Comparison of ENCODE assay signal across 2 cellular contexts in the genomic region with DNA sequence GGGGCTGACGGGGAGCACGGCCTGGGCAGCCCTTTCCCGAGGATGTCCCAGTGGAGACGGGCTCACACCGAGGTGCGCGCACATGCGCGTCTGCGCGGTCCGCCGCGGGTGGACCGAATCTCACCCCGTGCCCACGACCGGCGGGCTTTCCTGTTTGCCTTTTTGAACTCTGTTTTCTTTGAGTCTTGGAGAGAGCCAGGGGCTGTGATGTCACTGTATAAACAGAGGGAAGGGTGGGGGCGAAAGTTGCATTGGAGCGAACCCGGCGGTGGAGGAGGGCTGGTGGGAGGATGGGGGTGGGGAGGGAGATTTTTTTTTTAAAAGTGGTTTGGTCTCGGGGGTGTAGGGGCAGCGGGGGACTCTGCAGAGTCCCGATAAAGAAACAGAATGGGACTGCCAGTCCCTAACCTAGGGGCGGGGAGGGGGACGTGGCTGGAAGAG.
TF ChIP-seq lines count a peak whose summit lies in the region.

No MANE protein-coding gene starts in this region.

TF ChIP-seq in HCT116, 20 proteins besides CTCF, POLR2A, EP300 and RAD21 (continued from another document):
- TF ChIP-seq, protein P1, sequence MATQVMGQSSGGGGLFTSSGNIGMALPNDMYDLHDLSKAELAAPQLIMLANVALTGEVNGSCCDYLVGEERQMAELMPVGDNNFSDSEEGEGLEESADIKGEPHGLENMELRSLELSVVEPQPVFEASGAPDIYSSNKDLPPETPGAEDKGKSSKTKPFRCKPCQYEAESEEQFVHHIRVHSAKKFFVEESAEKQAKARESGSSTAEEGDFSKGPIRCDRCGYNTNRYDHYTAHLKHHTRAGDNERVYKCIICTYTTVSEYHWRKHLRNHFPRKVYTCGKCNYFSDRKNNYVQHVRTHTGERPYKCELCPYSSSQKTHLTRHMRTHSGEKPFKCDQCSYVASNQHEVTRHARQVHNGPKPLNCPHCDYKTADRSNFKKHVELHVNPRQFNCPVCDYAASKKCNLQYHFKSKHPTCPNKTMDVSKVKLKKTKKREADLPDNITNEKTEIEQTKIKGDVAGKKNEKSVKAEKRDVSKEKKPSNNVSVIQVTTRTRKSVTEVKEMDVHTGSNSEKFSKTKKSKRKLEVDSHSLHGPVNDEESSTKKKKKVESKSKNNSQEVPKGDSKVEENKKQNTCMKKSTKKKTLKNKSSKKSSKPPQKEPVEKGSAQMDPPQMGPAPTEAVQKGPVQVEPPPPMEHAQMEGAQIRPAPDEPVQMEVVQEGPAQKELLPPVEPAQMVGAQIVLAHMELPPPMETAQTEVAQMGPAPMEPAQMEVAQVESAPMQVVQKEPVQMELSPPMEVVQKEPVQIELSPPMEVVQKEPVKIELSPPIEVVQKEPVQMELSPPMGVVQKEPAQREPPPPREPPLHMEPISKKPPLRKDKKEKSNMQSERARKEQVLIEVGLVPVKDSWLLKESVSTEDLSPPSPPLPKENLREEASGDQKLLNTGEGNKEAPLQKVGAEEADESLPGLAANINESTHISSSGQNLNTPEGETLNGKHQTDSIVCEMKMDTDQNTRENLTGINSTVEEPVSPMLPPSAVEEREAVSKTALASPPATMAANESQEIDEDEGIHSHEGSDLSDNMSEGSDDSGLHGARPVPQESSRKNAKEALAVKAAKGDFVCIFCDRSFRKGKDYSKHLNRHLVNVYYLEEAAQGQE (IDR thresholded peaks at IDR 0.05; ENCODE audit: low read depth): no peak
- no peak for TF ChIP-seq EZH2 (IDR thresholded peaks at IDR 0.05)
- TF ChIP-seq, protein P2, sequence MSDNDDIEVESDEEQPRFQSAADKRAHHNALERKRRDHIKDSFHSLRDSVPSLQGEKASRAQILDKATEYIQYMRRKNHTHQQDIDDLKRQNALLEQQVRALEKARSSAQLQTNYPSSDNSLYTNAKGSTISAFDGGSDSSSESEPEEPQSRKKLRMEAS (IDR thresholded peaks at IDR 0.05): no peak
- no peak for TF ChIP-seq EZH2phosphoT487 (IDR thresholded peaks at IDR 0.05; ENCODE audit: borderline replicate concordance)
- TF ChIP-seq EGR1 (IDR thresholded peaks at IDR 0.05; ENCODE audit: low read depth): no peak
- no peak for TF ChIP-seq ZNF274 (IDR thresholded peaks at IDR 0.05; ENCODE audit: low read depth, low read length)
TF ChIP-seq in HCT116: peak in this region for 0.

TF ChIP-seq in K562, 482 proteins besides CTCF, POLR2A, EP300 and RAD21 (continues in another document):
- TF ChIP-seq, protein P3, sequence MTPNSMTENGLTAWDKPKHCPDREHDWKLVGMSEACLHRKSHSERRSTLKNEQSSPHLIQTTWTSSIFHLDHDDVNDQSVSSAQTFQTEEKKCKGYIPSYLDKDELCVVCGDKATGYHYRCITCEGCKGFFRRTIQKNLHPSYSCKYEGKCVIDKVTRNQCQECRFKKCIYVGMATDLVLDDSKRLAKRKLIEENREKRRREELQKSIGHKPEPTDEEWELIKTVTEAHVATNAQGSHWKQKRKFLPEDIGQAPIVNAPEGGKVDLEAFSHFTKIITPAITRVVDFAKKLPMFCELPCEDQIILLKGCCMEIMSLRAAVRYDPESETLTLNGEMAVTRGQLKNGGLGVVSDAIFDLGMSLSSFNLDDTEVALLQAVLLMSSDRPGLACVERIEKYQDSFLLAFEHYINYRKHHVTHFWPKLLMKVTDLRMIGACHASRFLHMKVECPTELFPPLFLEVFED (CRISPR knock-in tag; conservative IDR thresholded peaks at IDR 0.05): no peak
- TF ChIP-seq ZNF263 (CRISPR knock-in tag; IDR thresholded peaks at IDR 0.05; ENCODE audit: borderline replicate concordance) (peak; percentile 50; the same call in 1 of the 2 replicates), NEUROD1 (IDR thresholded peaks at IDR 0.05; ENCODE audit: borderline replicate concordance, low read depth, low read length, partially characterized antibody) (peak; percentile 53), SAFB (IDR thresholded peaks at IDR 0.05; ENCODE audit: borderline replicate concordance, low read depth, low read length) (peak; percentile 83; the same call in 1 of the 2 replicates), CBFA2T3 (IDR thresholded peaks at IDR 0.05) (peak; percentile 62), NFIX (CRISPR knock-in tag; IDR thresholded peaks at IDR 0.05; ENCODE audit: low read depth) (no peak), FOXJ2 (tag; IDR thresholded peaks at IDR 0.05) (peak; percentile 51; the same call in 1 of the 2 replicates), CREB1 (IDR thresholded peaks at IDR 0.05) (peak; percentile 46), CREB1 (CRISPR knock-in tag; IDR thresholded peaks at IDR 0.05) (no peak), FOXA3 (CRISPR knock-in tag; conservative IDR thresholded peaks at IDR 0.05 in 1 of 2, IDR thresholded peaks at IDR 0.05 in 1 of 2) (peak; percentile 32 to 79; a peak in 3 of 4 replicates), SMARCB1 (IDR thresholded peaks at IDR 0.05; ENCODE audit: insufficient read length, low read depth) (no peak), ZNF354B (CRISPR knock-in tag; IDR thresholded peaks at IDR 0.05) (no peak), ZNF3 (CRISPR knock-in tag; IDR thresholded peaks at IDR 0.05) (no peak), NR2C1 (IDR thresholded peaks at IDR 0.05) (no peak), NR2C1 (tag; IDR thresholded peaks at IDR 0.05) (no peak), MYNN (IDR thresholded peaks at IDR 0.05) (no peak), MYNN (CRISPR knock-in tag; IDR thresholded peaks at IDR 0.05) (no peak), ZNF384 (IDR thresholded peaks at IDR 0.05; ENCODE audit: low read depth, low read length) (peak; percentile 85), JUND (IDR thresholded peaks at IDR 0.05; ENCODE audit: borderline replicate concordance, low read depth, low read length) (peak; percentile 74; the same call in 1 of the 2 replicates), JUND (tag; IDR thresholded peaks at IDR 0.05; ENCODE audit: borderline replicate concordance, low read depth, low read length) (no peak; the same call in 2 of the 3 replicates), POLR2AphosphoS5 (IDR thresholded peaks at IDR 0.05; ENCODE audit: control insufficient read depth, insufficient read depth, low read depth, low read length) (peak; percentile 18; the same call in 1 of the 2 replicates), TCF7 (IDR thresholded peaks at IDR 0.05; ENCODE audit: borderline replicate concordance) (no peak), NRF1 (conservative IDR thresholded peaks at IDR 0.05 in 1 of 2, IDR thresholded peaks at IDR 0.05 in 1 of 2) (peak; percentile 87), ZNF311 (CRISPR knock-in tag; IDR thresholded peaks at IDR 0.05) (no peak), JUN (IDR thresholded peaks at IDR 0.05; ENCODE audit: borderline replicate concordance, low read depth, low read length) (0 out of 2 replicates have a peak, but pooled peaks have one; percentile 40), JUN (CRISPR knock-in tag; IDR thresholded peaks at IDR 0.05; ENCODE audit: borderline replicate concordance) (no peak), TARDBP (IDR thresholded peaks at IDR 0.05) (no peak), RAD51 (IDR thresholded peaks at IDR 0.05; ENCODE audit: borderline replicate concordance, low read depth) (no peak), EGR1 (conservative IDR thresholded peaks at IDR 0.05) (peak; percentile 95), ZNF507 (tag; conservative IDR thresholded peaks at IDR 0.05) (no peak), TFAM (CRISPR knock-in tag; conservative IDR thresholded peaks at IDR 0.05) (no peak), EWSR1 (IDR thresholded peaks at IDR 0.05; ENCODE audit: borderline replicate concordance, low read depth, partially characterized antibody) (no peak)
- TF ChIP-seq, protein P4, sequence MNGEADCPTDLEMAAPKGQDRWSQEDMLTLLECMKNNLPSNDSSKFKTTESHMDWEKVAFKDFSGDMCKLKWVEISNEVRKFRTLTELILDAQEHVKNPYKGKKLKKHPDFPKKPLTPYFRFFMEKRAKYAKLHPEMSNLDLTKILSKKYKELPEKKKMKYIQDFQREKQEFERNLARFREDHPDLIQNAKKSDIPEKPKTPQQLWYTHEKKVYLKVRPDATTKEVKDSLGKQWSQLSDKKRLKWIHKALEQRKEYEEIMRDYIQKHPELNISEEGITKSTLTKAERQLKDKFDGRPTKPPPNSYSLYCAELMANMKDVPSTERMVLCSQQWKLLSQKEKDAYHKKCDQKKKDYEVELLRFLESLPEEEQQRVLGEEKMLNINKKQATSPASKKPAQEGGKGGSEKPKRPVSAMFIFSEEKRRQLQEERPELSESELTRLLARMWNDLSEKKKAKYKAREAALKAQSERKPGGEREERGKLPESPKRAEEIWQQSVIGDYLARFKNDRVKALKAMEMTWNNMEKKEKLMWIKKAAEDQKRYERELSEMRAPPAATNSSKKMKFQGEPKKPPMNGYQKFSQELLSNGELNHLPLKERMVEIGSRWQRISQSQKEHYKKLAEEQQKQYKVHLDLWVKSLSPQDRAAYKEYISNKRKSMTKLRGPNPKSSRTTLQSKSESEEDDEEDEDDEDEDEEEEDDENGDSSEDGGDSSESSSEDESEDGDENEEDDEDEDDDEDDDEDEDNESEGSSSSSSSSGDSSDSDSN (IDR thresholded peaks at IDR 0.05; ENCODE audit: borderline replicate concordance in 1 of 2, low read depth in 2 of 2, low read length in 2 of 2): no peak
- TF ChIP-seq, protein P5, sequence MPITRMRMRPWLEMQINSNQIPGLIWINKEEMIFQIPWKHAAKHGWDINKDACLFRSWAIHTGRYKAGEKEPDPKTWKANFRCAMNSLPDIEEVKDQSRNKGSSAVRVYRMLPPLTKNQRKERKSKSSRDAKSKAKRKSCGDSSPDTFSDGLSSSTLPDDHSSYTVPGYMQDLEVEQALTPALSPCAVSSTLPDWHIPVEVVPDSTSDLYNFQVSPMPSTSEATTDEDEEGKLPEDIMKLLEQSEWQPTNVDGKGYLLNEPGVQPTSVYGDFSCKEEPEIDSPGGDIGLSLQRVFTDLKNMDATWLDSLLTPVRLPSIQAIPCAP (CRISPR knock-in tag; IDR thresholded peaks at IDR 0.05; ENCODE audit: borderline replicate concordance): no peak
- TF ChIP-seq, protein P6, sequence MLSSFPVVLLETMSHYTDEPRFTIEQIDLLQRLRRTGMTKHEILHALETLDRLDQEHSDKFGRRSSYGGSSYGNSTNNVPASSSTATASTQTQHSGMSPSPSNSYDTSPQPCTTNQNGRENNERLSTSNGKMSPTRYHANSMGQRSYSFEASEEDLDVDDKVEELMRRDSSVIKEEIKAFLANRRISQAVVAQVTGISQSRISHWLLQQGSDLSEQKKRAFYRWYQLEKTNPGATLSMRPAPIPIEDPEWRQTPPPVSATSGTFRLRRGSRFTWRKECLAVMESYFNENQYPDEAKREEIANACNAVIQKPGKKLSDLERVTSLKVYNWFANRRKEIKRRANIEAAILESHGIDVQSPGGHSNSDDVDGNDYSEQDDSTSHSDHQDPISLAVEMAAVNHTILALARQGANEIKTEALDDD (IDR thresholded peaks at IDR 0.05): no peak
- TF ChIP-seq, protein P7, sequence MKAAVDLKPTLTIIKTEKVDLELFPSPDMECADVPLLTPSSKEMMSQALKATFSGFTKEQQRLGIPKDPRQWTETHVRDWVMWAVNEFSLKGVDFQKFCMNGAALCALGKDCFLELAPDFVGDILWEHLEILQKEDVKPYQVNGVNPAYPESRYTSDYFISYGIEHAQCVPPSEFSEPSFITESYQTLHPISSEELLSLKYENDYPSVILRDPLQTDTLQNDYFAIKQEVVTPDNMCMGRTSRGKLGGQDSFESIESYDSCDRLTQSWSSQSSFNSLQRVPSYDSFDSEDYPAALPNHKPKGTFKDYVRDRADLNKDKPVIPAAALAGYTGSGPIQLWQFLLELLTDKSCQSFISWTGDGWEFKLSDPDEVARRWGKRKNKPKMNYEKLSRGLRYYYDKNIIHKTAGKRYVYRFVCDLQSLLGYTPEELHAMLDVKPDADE (conservative IDR thresholded peaks at IDR 0.05; ENCODE audit: control insufficient read depth, low read depth, low read length): no peak
- TF ChIP-seq, protein P8, sequence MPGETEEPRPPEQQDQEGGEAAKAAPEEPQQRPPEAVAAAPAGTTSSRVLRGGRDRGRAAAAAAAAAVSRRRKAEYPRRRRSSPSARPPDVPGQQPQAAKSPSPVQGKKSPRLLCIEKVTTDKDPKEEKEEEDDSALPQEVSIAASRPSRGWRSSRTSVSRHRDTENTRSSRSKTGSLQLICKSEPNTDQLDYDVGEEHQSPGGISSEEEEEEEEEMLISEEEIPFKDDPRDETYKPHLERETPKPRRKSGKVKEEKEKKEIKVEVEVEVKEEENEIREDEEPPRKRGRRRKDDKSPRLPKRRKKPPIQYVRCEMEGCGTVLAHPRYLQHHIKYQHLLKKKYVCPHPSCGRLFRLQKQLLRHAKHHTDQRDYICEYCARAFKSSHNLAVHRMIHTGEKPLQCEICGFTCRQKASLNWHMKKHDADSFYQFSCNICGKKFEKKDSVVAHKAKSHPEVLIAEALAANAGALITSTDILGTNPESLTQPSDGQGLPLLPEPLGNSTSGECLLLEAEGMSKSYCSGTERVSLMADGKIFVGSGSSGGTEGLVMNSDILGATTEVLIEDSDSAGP (CRISPR knock-in tag; IDR thresholded peaks at IDR 0.05): no peak
- TF ChIP-seq, protein P9, sequence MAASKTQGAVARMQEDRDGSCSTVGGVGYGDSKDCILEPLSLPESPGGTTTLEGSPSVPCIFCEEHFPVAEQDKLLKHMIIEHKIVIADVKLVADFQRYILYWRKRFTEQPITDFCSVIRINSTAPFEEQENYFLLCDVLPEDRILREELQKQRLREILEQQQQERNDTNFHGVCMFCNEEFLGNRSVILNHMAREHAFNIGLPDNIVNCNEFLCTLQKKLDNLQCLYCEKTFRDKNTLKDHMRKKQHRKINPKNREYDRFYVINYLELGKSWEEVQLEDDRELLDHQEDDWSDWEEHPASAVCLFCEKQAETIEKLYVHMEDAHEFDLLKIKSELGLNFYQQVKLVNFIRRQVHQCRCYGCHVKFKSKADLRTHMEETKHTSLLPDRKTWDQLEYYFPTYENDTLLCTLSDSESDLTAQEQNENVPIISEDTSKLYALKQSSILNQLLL (CRISPR knock-in tag; IDR thresholded peaks at IDR 0.05; ENCODE audit: borderline replicate concordance): no peak
- TF ChIP-seq, protein P10, sequence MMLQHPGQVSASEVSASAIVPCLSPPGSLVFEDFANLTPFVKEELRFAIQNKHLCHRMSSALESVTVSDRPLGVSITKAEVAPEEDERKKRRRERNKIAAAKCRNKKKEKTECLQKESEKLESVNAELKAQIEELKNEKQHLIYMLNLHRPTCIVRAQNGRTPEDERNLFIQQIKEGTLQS (IDR thresholded peaks at IDR 0.05): peak; percentile 36
- TF ChIP-seq, protein P10 (CRISPR knock-in tag; conservative IDR thresholded peaks at IDR 0.05): no peak
- TF ChIP-seq, protein P11, sequence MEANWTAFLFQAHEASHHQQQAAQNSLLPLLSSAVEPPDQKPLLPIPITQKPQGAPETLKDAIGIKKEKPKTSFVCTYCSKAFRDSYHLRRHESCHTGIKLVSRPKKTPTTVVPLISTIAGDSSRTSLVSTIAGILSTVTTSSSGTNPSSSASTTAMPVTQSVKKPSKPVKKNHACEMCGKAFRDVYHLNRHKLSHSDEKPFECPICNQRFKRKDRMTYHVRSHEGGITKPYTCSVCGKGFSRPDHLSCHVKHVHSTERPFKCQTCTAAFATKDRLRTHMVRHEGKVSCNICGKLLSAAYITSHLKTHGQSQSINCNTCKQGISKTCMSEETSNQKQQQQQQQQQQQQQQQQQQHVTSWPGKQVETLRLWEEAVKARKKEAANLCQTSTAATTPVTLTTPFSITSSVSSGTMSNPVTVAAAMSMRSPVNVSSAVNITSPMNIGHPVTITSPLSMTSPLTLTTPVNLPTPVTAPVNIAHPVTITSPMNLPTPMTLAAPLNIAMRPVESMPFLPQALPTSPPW (CRISPR knock-in tag; IDR thresholded peaks at IDR 0.05): peak; percentile 67
